ENCODE assay signal across 2 cellular contexts in genomic region chrX:119816300-119816699, GRCh38.
TF ChIP-seq lines count a peak whose summit lies in the region.

No MANE protein-coding gene starts in this region.

TF ChIP-seq in liver, 16 proteins besides CTCF, POLR2A, EP300 and RAD21:
- TF ChIP-seq FOXA1 (IDR thresholded peaks at IDR 0.05) (peak; percentile 14), HNF4G (IDR thresholded peaks at IDR 0.05) (peak; percentile 29), HNF4A (conservative IDR thresholded peaks at IDR 0.05) (peak; percentile 59 to 67), TAF1 (conservative IDR thresholded peaks at IDR 0.05) (no peak), GABPA (IDR thresholded peaks at IDR 0.05 in 1 of 2, conservative IDR thresholded peaks at IDR 0.05 in 1 of 2) (no peak), NR2F2 (IDR thresholded peaks at IDR 0.05) (no peak), FOXA2 (IDR thresholded peaks at IDR 0.05) (peak; percentile 60), MAX (IDR thresholded peaks at IDR 0.05) (peak; percentile 29), YY1 (IDR thresholded peaks at IDR 0.05) (peak; percentile 71), SP1 (IDR thresholded peaks at IDR 0.05) (peak; percentile 75), ZBTB33 (IDR thresholded peaks at IDR 0.05) (peak; percentile 50), JUND (IDR thresholded peaks at IDR 0.05) (peak; percentile 28 to 83), RXRA (IDR thresholded peaks at IDR 0.05) (peak; percentile 76 to 88), EGR1 (IDR thresholded peaks at IDR 0.05; ENCODE audit: low read depth in 2 of 2) (peak in 1 of 2 donors; percentile 61)
- TF ChIP-seq, protein P1, sequence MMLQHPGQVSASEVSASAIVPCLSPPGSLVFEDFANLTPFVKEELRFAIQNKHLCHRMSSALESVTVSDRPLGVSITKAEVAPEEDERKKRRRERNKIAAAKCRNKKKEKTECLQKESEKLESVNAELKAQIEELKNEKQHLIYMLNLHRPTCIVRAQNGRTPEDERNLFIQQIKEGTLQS (IDR thresholded peaks at IDR 0.05): no peak
- TF ChIP-seq, protein P2, sequence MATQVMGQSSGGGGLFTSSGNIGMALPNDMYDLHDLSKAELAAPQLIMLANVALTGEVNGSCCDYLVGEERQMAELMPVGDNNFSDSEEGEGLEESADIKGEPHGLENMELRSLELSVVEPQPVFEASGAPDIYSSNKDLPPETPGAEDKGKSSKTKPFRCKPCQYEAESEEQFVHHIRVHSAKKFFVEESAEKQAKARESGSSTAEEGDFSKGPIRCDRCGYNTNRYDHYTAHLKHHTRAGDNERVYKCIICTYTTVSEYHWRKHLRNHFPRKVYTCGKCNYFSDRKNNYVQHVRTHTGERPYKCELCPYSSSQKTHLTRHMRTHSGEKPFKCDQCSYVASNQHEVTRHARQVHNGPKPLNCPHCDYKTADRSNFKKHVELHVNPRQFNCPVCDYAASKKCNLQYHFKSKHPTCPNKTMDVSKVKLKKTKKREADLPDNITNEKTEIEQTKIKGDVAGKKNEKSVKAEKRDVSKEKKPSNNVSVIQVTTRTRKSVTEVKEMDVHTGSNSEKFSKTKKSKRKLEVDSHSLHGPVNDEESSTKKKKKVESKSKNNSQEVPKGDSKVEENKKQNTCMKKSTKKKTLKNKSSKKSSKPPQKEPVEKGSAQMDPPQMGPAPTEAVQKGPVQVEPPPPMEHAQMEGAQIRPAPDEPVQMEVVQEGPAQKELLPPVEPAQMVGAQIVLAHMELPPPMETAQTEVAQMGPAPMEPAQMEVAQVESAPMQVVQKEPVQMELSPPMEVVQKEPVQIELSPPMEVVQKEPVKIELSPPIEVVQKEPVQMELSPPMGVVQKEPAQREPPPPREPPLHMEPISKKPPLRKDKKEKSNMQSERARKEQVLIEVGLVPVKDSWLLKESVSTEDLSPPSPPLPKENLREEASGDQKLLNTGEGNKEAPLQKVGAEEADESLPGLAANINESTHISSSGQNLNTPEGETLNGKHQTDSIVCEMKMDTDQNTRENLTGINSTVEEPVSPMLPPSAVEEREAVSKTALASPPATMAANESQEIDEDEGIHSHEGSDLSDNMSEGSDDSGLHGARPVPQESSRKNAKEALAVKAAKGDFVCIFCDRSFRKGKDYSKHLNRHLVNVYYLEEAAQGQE (IDR thresholded peaks at IDR 0.05): peak; percentile 60

TF ChIP-seq in HepG2, 621 proteins besides CTCF, POLR2A, EP300 and RAD21:
- TF ChIP-seq, protein P3, sequence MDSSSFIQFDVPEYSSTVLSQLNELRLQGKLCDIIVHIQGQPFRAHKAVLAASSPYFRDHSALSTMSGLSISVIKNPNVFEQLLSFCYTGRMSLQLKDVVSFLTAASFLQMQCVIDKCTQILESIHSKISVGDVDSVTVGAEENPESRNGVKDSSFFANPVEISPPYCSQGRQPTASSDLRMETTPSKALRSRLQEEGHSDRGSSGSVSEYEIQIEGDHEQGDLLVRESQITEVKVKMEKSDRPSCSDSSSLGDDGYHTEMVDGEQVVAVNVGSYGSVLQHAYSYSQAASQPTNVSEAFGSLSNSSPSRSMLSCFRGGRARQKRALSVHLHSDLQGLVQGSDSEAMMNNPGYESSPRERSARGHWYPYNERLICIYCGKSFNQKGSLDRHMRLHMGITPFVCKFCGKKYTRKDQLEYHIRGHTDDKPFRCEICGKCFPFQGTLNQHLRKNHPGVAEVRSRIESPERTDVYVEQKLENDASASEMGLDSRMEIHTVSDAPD (CRISPR knock-in tag; IDR thresholded peaks at IDR 0.05): no peak
- TF ChIP-seq ZNF441 (CRISPR knock-in tag; IDR thresholded peaks at IDR 0.05; ENCODE audit: borderline replicate concordance) (no peak), SMARCC2 (IDR thresholded peaks at IDR 0.05) (no peak), NR2F2 (IDR thresholded peaks at IDR 0.05; ENCODE audit: borderline replicate concordance, low read depth) (no peak), ZBTB10 (CRISPR knock-in tag; IDR thresholded peaks at IDR 0.05; ENCODE audit: borderline replicate concordance) (no peak), ZSCAN30 (CRISPR knock-in tag; IDR thresholded peaks at IDR 0.05) (no peak), EHMT2 (IDR thresholded peaks at IDR 0.05; ENCODE audit: borderline replicate concordance, low read depth, low read length) (no peak), HMGXB3 (CRISPR knock-in tag; IDR thresholded peaks at IDR 0.05; ENCODE audit: borderline replicate concordance) (no peak), ZNF17 (CRISPR knock-in tag; IDR thresholded peaks at IDR 0.05) (no peak), TGIF2 (CRISPR knock-in tag; IDR thresholded peaks at IDR 0.05) (no peak), TBL1XR1 (IDR thresholded peaks at IDR 0.05; ENCODE audit: borderline replicate concordance, low read length, partially characterized antibody) (no peak), CBX5 (CRISPR knock-in tag; IDR thresholded peaks at IDR 0.05; ENCODE audit: borderline replicate concordance) (no peak), DZIP1 (CRISPR knock-in tag; IDR thresholded peaks at IDR 0.05) (no peak), CEBPG (CRISPR knock-in tag; IDR thresholded peaks at IDR 0.05) (no peak)
- TF ChIP-seq, protein P4, sequence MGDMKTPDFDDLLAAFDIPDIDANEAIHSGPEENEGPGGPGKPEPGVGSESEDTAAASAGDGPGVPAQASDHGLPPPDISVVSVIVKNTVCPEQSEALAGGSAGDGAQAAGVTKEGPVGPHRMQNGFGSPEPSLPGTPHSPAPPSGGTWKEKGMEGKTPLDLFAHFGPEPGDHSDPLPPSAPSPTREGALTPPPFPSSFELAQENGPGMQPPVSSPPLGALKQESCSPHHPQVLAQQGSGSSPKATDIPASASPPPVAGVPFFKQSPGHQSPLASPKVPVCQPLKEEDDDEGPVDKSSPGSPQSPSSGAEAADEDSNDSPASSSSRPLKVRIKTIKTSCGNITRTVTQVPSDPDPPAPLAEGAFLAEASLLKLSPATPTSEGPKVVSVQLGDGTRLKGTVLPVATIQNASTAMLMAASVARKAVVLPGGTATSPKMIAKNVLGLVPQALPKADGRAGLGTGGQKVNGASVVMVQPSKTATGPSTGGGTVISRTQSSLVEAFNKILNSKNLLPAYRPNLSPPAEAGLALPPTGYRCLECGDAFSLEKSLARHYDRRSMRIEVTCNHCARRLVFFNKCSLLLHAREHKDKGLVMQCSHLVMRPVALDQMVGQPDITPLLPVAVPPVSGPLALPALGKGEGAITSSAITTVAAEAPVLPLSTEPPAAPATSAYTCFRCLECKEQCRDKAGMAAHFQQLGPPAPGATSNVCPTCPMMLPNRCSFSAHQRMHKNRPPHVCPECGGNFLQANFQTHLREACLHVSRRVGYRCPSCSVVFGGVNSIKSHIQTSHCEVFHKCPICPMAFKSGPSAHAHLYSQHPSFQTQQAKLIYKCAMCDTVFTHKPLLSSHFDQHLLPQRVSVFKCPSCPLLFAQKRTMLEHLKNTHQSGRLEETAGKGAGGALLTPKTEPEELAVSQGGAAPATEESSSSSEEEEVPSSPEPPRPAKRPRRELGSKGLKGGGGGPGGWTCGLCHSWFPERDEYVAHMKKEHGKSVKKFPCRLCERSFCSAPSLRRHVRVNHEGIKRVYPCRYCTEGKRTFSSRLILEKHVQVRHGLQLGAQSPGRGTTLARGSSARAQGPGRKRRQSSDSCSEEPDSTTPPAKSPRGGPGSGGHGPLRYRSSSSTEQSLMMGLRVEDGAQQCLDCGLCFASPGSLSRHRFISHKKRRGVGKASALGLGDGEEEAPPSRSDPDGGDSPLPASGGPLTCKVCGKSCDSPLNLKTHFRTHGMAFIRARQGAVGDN (CRISPR knock-in tag; IDR thresholded peaks at IDR 0.05): no peak
- TF ChIP-seq, protein P5, sequence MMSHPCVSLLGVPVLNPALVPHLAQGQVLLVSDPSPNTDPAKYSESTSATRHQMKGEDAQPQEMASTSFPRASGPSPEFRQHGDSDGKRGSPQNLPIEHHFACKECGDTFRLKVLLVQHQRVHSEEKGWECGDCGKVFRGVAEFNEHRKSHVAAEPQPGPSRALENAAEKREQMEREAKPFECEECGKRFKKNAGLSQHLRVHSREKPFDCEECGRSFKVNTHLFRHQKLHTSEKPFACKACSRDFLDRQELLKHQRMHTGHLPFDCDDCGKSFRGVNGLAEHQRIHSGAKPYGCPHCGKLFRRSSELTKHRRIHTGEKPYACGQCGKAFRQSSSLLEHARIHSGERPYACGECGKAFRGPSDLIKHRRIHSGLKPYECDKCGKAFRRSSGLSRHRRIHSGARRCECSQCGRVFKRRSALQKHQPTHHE (CRISPR knock-in tag; IDR thresholded peaks at IDR 0.05; ENCODE audit: borderline replicate concordance): no peak
